20 cellular contexts compared by ENCODE assay signal in genomic region chr17:45396496-45397205, GRCh38. TPM values are rescaled to one million over a fixed set of nuclear protein-coding genes. Genes with fewer than 3 reads are reported as not detected.
A peak's percentile ranks its signal among the peaks of the same experiment; 100 is the strongest.
DNase-seq lines count a peak whose midpoint lies in the region; ATAC-seq, FAIRE-seq and TF ChIP-seq lines count a peak whose summit lies in the region.
"Had no signal": no experiment of that assay in that cellular context is flagged by ENCODE, and none has a peak within 500 bp of the region (broad histone marks: within the 10 kb centered on the region; RNA-seq: fewer than 3 reads in every experiment).

No MANE protein-coding gene starts in this region.

- peaks cover 8 to 26% of the 10 kb centered on the region in 2 experiments for H3K36me3 ChIP-seq in HepG2 (replicated peaks in 1 of 2; ENCODE audit: control insufficient read depth in 1 of 2, insufficient read depth in 2 of 2, low read length in 2 of 2)
- no peaks in the 10 kb centered on the region for H3K36me3 ChIP-seq in osteoblast (ENCODE audit: insufficient read depth, low read length)
- H3K36me3 ChIP-seq in ascending aorta, result peaks cover 0 to 2% of the 10 kb centered on the region in 2 donors

- in situ Hi-C loops in GM18951 (cut with MboI; ENCODE audit: low sequenced_read_pairs, unreplicated experiment) (no loop called here), HepG2 (cut with HindIII; ENCODE audit: extremely low pct_ligation_motif_present, low pct_unique_long_range_greater_than_20kb) (no loop called here)

- H3K27ac ChIP-seq in RWPE1, result peak overlapping the region; percentile 28
- H3K27ac ChIP-seq in HepG2 (ENCODE audit: extremely low read length, insufficient read depth, low read length), result no peak overlapping the region
- no peak overlapping the region for H3K27ac ChIP-seq in osteoblast (ENCODE audit: low read depth, low read length)
- H3K27ac ChIP-seq in ascending aorta, result no peak overlapping the region
- H3K27ac ChIP-seq: BLaER1 treated with 17β-estradiol and CSF1 and Interleukin-3, amounts not matched to agents 10 nM and 100 nM had no signal

- DNase-seq in RWPE1 (ENCODE audit: low spot score) (no peak), HepG2 (ENCODE audit: low spot score) (no peak), osteoblast (ENCODE audit: insufficient read length, low spot score, missing footprints) (peak; percentile 81), ascending aorta (ENCODE audit: low spot score in 2 of 2) (no peak), middle frontal gyrus (ENCODE audit: extremely low spot score, low spot score) (no peak)
- DNase-seq in activated CD4-positive, CD25-positive, alpha-beta regulatory T cell (lab: John Stamatoyannopoulos, UW), result no peak
- DNase-seq: DND-41; GOT3; KBM-7; NCI-H1694 treated with DMSO at 0.1 percent for 48 hours; NCI-H2107; NCI-H510A; NCI-H748 treated with DMSO at 0.1 percent for 48 hours; NK-92 treated with Interleukin-12 subunit alpha and Interleukin-12 subunit beta, amount 100 ng/mL, for 24 hours; Right ventricle myocardium superior had no signal

- CTCF ChIA-PET in RWPE1 (lab: Yijun Ruan, JAX) (interaction anchor here (0.6 to 1.2 kb wide), 3 partner anchors 16 to 261 kb away, joined by 3 to 4 read pairs (median 3); partner anchors contain the start of gene ACBD4), HepG2 (lab: Yijun Ruan, JAX; ENCODE audit: low intra/inter-chr PET ratio, low total read pairs) (no interaction called here)

- 94% methylated on average over 40 of the region's 50 CpGs for WGBS in HepG2 (ENCODE audit: low lambda C conversion rate)

- no peaks in the 10 kb centered on the region for H4K20me1 ChIP-seq in HepG2 (ENCODE audit: insufficient read depth, low read length)
- H4K20me1 ChIP-seq in osteoblast (ENCODE audit: insufficient read depth, low read length), result no peaks in the 10 kb centered on the region

- H3K4me1 ChIP-seq in HepG2 (ENCODE audit: insufficient read depth, low read length) (peaks cover 7% of the 10 kb centered on the region; the same call in 1 of the 2 replicates), osteoblast (ENCODE audit: insufficient read depth, low read length) (peaks cover 7% of the 10 kb centered on the region), ascending aorta (no peaks in the 10 kb centered on the region)

- intact Hi-C loops in HepG2 (cut with micrococcal nuclease; ENCODE audit: unreplicated experiment) (no loop called here), ascending aorta (cut with DNase I) (no loop called here)

- no peak for TF ChIP-seq EP300 in HepG2 (IDR thresholded peaks at IDR 0.05; ENCODE audit: low read depth in 2 of 2, low read length in 2 of 2)
- TF ChIP-seq EP300 in HepG2 (CRISPR knock-in tag; IDR thresholded peaks at IDR 0.05; ENCODE audit: borderline replicate concordance), result no peak

- no peak for ATAC-seq in HepG2
- ATAC-seq in GM21423 (IDR thresholded peaks at IDR 0.05; ENCODE audit: unreplicated experiment), result no peak

- H2AFZ ChIP-seq in HepG2 (ENCODE audit: low read length), result no peak overlapping the region
- no peak overlapping the region for H2AFZ ChIP-seq in osteoblast (ENCODE audit: low read length)

- TF ChIP-seq RAD21 in HepG2 (CRISPR knock-in tag; IDR thresholded peaks at IDR 0.05), result no peak

- no peak for FAIRE-seq in HepG2 (lab: Jason Lieb, UNC)
- FAIRE-seq: D721Med, RCC 7860 had no signal

- H3K27me3 ChIP-seq in HepG2 (ENCODE audit: control insufficient read depth in 1 of 2, insufficient read depth in 2 of 2, low read length in 2 of 2), result no peaks in the 10 kb centered on the region; a peak in 1 of 5 replicates
- H3K27me3 ChIP-seq in osteoblast (ENCODE audit: insufficient read depth, low read length), result peaks cover 3% of the 10 kb centered on the region
- H3K27me3 ChIP-seq in ascending aorta, result no peaks in the 10 kb centered on the region
- H3K27me3 ChIP-seq: BLaER1 treated with 17β-estradiol and CSF1 and Interleukin-3, amounts not matched to agents 10 nM and 100 nM had no signal

- H3K4me2 ChIP-seq in HepG2 (ENCODE audit: low read depth, low read length) (no peak overlapping the region), osteoblast (ENCODE audit: insufficient read depth, low read length) (no peak overlapping the region)
- H3K4me2 ChIP-seq: BLaER1 treated with 17β-estradiol and CSF1 and Interleukin-3, amounts not matched to agents 10 nM and 100 nM had no signal

- no peak for TF ChIP-seq CTCF in RWPE1 (conservative IDR thresholded peaks at IDR 0.05; ENCODE audit: low read depth)
- TF ChIP-seq CTCF in HepG2 (CRISPR knock-in tag; IDR thresholded peaks at IDR 0.05), result no peak
- TF ChIP-seq CTCF in osteoblast (IDR thresholded peaks at IDR 0.05; ENCODE audit: extremely low read depth, low read depth, low read length), result no peak
- TF ChIP-seq CTCF in ascending aorta (IDR thresholded peaks at IDR 0.05), result no peak

- TF ChIP-seq POLR2A in GM18951 (IDR thresholded peaks at IDR 0.05; ENCODE audit: extremely low read depth, insufficient read depth, insufficient read length) (peak; percentile 14), HepG2 (IDR thresholded peaks at IDR 0.05; ENCODE audit: insufficient read depth in 1 of 2, low read depth in 2 of 2, low read length in 2 of 2) (no peak)

- H3K79me2 ChIP-seq in HepG2 (ENCODE audit: insufficient read depth, low read length) (no peaks in the 10 kb centered on the region), osteoblast (ENCODE audit: insufficient read depth, low read length) (no peaks in the 10 kb centered on the region)

- POLR2A ChIA-PET in RWPE1 (lab: Yijun Ruan, JAX; ENCODE audit: low non-redundant PET), result no interaction called here
- POLR2A ChIA-PET in HepG2 (lab: Yijun Ruan, JAX), result interaction anchor here (2.2 kb wide), 1 partner anchor 29 kb away, joined by 6 read pairs; no protein-coding TSS in a partner anchor

- H3K4me3 ChIP-seq in HepG2 (replicated peaks in 1 of 3; ENCODE audit: insufficient read depth in 1 of 3, low read depth in 2 of 3, low read length in 3 of 3), result no peak overlapping the region
- no peak overlapping the region for H3K4me3 ChIP-seq in osteoblast (ENCODE audit: insufficient read depth, low read length)
- H3K4me3 ChIP-seq in ascending aorta, result no peak overlapping the region
- H3K4me3 ChIP-seq: BLaER1 treated with 17β-estradiol and CSF1 and Interleukin-3, amounts not matched to agents 10 nM and 100 nM had no signal

- H3K9ac ChIP-seq in HepG2 (ENCODE audit: insufficient read depth, low read depth, low read length), result no peak overlapping the region
- H3K9ac ChIP-seq: BLaER1 treated with 17β-estradiol and CSF1 and Interleukin-3, amounts not matched to agents 10 nM and 100 nM had no signal

- no TSS peak for BruUV-seq in HepG2 (replicated peaks; lab: Mats Ljungman, UMichigan)

- no peaks in the 10 kb centered on the region for H3K9me3 ChIP-seq in HepG2 (ENCODE audit: low read length)
- no peaks in the 10 kb centered on the region for H3K9me3 ChIP-seq in osteoblast (ENCODE audit: low read depth, low read length)
- no peaks in the 10 kb centered on the region for H3K9me3 ChIP-seq in ascending aorta
- H3K9me3 ChIP-seq: BLaER1 treated with 17β-estradiol and CSF1 and Interleukin-3, amounts not matched to agents 10 nM and 100 nM had no signal

TF ChIP-seq in HepG2, 621 proteins besides CTCF, POLR2A, EP300 and RAD21:
- TF ChIP-seq ZNF337 (CRISPR knock-in tag; IDR thresholded peaks at IDR 0.05; ENCODE audit: borderline replicate concordance, low read depth) (no peak), AGO2 (optimal IDR thresholded peaks at IDR 0.05; ENCODE audit: low read depth, low read length) (peak; percentile 67)
TF ChIP-seq in HepG2: peak in this region for 1.

RNA-seq across cellular contexts. Expression of gene ARHGAP27, which starts 36.0 kb away (rescaled TPM):
- total RNA-seq in HepG2 (2016; rRNA removed; fragmentation: Illumina TruSeq; extraction: Trizol), result 7.8 and 18.9 TPM in 2 replicates
- 4.4 and 4.5 TPM in 2 replicates for total RNA-seq in HepG2 (2016; cell fraction: cytosol; rRNA removed; fragmentation: Illumina TruSeq; extraction: Trizol; ENCODE audit: low read depth)
- total RNA-seq in HepG2 (2016; cell fraction: insoluble cytoplasmic fraction; rRNA removed; fragmentation: Illumina TruSeq; extraction: Trizol), result 6.7 and 19.6 TPM in 2 replicates
- 5.4 and 5.6 TPM in 2 replicates for total RNA-seq in HepG2 (2016; cell fraction: membrane; rRNA removed; fragmentation: Illumina TruSeq; extraction: Trizol)
- total RNA-seq in HepG2 (2016; cell fraction: nucleus; rRNA removed; fragmentation: Illumina TruSeq; extraction: Trizol), result 23.4 and 28.4 TPM in 2 replicates
- 15.5 and 20.0 TPM in 2 replicates for polyA plus RNA-seq in HepG2 (2011; rRNA removed)
- polyA plus RNA-seq in HepG2 (2011; cell fraction: cytosol; rRNA removed), result 5.4 and 8.7 TPM in 2 replicates
- 141 and 178 TPM in 2 replicates for polyA plus RNA-seq in HepG2 (2011; cell fraction: nucleus; rRNA removed)
- 6.9 and 8.4 TPM in 2 replicates for polyA plus RNA-seq in HepG2 (2012)
- polyA plus RNA-seq in HepG2 (2016; cell fraction: cytosol; fragmentation: Illumina TruSeq; extraction: Trizol; ENCODE audit: low read depth), result 1.1 and 1.5 TPM in 2 replicates
- 8.6 and 9.5 TPM in 2 replicates for polyA plus RNA-seq in HepG2 (2016; cell fraction: insoluble cytoplasmic fraction; fragmentation: Illumina TruSeq; extraction: Trizol; ENCODE audit: low read depth)
- polyA plus RNA-seq in HepG2 (2016; cell fraction: membrane; fragmentation: Illumina TruSeq; extraction: Trizol; ENCODE audit: low read depth), result 2.5 and 2.7 TPM in 2 replicates
- polyA plus RNA-seq in HepG2 (2016; cell fraction: nucleus; fragmentation: Illumina TruSeq; extraction: Trizol; ENCODE audit: insufficient read depth, low read depth), result 67.3 and 73.4 TPM in 2 replicates
- 17.3 and 32.8 TPM in 2 replicates for polyA minus RNA-seq in HepG2 (2011; rRNA and poly(A)+ RNA removed; ENCODE audit: low replicate concordance)
- 4.6 and 4.8 TPM in 2 replicates for polyA minus RNA-seq in HepG2 (2011; cell fraction: cytosol; rRNA and poly(A)+ RNA removed)
- 26.1 and 28.0 TPM in 2 replicates for polyA minus RNA-seq in HepG2 (2011; cell fraction: nucleus; rRNA and poly(A)+ RNA removed)
- 2.9 and 6.2 TPM in 2 replicates for total RNA-seq in osteoblast
- 80.6 TPM for total RNA-seq in ascending aorta
